In the genomic region with DNA sequence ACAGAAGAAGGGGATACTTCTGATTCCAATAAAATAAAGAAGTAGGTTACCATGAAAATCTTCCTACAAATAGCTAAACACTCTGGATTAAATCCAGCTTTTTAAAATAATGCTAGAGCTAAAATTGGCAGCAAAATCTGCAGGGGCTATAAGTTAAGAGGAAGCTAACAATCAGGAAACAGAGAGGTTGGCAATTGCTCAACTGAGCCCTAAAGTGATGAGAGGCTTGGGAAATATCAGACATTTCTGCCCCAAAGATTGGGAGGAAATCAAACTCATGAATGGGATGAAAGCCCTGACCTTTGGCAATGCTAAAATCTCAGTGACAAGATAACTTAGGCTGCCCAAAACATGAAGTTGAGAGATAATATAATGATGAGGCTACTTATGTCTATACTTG, we compare ENCODE assay signal across 27 cellular contexts.
"Had no signal": no experiment of that assay in that cellular context is flagged by ENCODE, and none has a peak within 500 bp of the region (broad histone marks: within the 10 kb centered on the region; RNA-seq: fewer than 3 reads in every experiment).

No MANE protein-coding gene starts in this region.

- H3K36me3 ChIP-seq: adrenal gland, breast epithelium, Peyer's patch had no signal

- H3K27me3 ChIP-seq: adrenal gland, body of pancreas, breast epithelium, Peyer's patch had no signal

- H3K4me1 ChIP-seq: adrenal gland, body of pancreas, breast epithelium, Peyer's patch had no signal

- ATAC-seq: activated CD4-positive, alpha-beta T cell treated with anti-CD3 and anti-CD28 coated beads for 36 hours; activated CD4-positive, CD25-positive, alpha-beta regulatory T cell treated with anti-CD3 and anti-CD28 coated beads, Interleukin-2, amount 50 U/mL, for 24 hours; activated CD8-positive, alpha-beta T cell treated with anti-CD3 and anti-CD28 coated beads, Interleukin-2, amount 10 ng/mL, durations not matched to agents 7 days and 5 days; activated naive CD4-positive, alpha-beta T cell treated with anti-CD3 and anti-CD28 coated beads, Interleukin-2, amount 50 U/mL, for 72 hours; activated T-cell treated with anti-CD3 and anti-CD28 coated beads, Interleukin-2, amount 50 U/mL, for 4 hours; body of pancreas; WTC11 had no signal

- H3K4me2 ChIP-seq: KMS-11 had no signal

- H3K9me3 ChIP-seq: adrenal gland, body of pancreas, breast epithelium, Peyer's patch had no signal

- H3K9ac ChIP-seq: KMS-11 had no signal

- DNase-seq: activated CD4-positive, alpha-beta T cell treated with anti-CD3 and anti-CD28 coated beads for 36 hours; activated CD4-positive, alpha-beta T cell treated with anti-CD3 and anti-CD28 coated beads, Interleukin-2, amount 10 ng/mL, durations not matched to agents 7 days and 5 days; activated CD4-positive, alpha-beta T cell treated with anti-CD3 and anti-CD28 coated beads, Interleukin-2, amount 50 U/mL, for 48 hours; activated CD8-positive, alpha-beta T cell treated with anti-CD3 and anti-CD28 coated beads, Interleukin-2, amount 10 ng/mL, durations not matched to agents 7 days and 5 days; activated gamma-delta T cell treated with Interleukin-2 at 50 U/mL for 16 hours; activated naive CD4-positive, alpha-beta T cell treated with anti-CD3 and anti-CD28 coated beads for 36 hours; activated T-cell treated with anti-CD3 and anti-CD28 coated beads, Interleukin-2, amount 50 U/mL, for 4 hours; adrenal gland; body of pancreas; NCI-H1092; NCI-H1436 treated with DMSO at 0.1 percent for 48 hours; NCI-H187; NCI-H2029 treated with DMSO at 0.1 percent for 48 hours; NCI-H2107; NCI-H2171; NCI-H510A; NCI-H526; NCI-H748 treated with DMSO at 0.1 percent for 48 hours; NK-92 treated with Interleukin-12 subunit alpha and Interleukin-12 subunit beta, amount 100 ng/mL, for 24 hours; Peyer's patch; RPMI8226; SHP77 treated with DMSO at 0.1 percent for 48 hours had no signal

- H3K4me3 ChIP-seq: adrenal gland, body of pancreas, breast epithelium, Peyer's patch had no signal

- H3K27ac ChIP-seq: adrenal gland, body of pancreas, breast epithelium, KMS-11, Peyer's patch had no signal
